8 cellular contexts compared by ENCODE assay signal in genomic region chr1:203627819-203628184, GRCh38. TPM values are rescaled to one million over a fixed set of nuclear protein-coding genes. Genes with fewer than 3 reads are reported as not detected.
DNase-seq lines count a peak whose midpoint lies in the region; ATAC-seq and TF ChIP-seq lines count a peak whose summit lies in the region.

No MANE protein-coding gene starts in this region.

- H3K9me3 Mint-ChIP-seq in activated CD8-positive, alpha-beta memory T cell treated with anti-CD3 and anti-CD28 coated beads, Interleukin-2, amount 10 ng/mL, durations not matched to agents 7 days and 5 days (ENCODE audit: low read depth), result no peaks in the 10 kb centered on the region
- no peaks in the 10 kb centered on the region for H3K9me3 Mint-ChIP-seq in type B pancreatic cell

- H3K4me3 Mint-ChIP-seq in activated CD8-positive, alpha-beta memory T cell treated with anti-CD3 and anti-CD28 coated beads, Interleukin-2, amount 10 ng/mL, durations not matched to agents 7 days and 5 days, result peak overlapping the region; percentile 97
- peak overlapping the region; percentile 99 for H3K4me3 Mint-ChIP-seq in type B pancreatic cell

- peaks cover 40% of the 10 kb centered on the region for H3K36me3 Mint-ChIP-seq in activated CD8-positive, alpha-beta memory T cell treated with anti-CD3 and anti-CD28 coated beads, Interleukin-2, amount 10 ng/mL, durations not matched to agents 7 days and 5 days
- H3K36me3 Mint-ChIP-seq in type B pancreatic cell, result peaks cover 10% of the 10 kb centered on the region

- no peak overlapping the region for H4K5ac ChIP-seq in mesendoderm (ENCODE audit: low read length)

- no peak overlapping the region for H4K8ac ChIP-seq in mesendoderm (ENCODE audit: low read depth, low read length)

- peak; percentile 60 for DNase-seq in activated CD8-positive, alpha-beta memory T cell treated with anti-CD3 and anti-CD28 coated beads, Interleukin-2, amount 10 ng/mL, durations not matched to agents 7 days and 5 days
- no peak for DNase-seq in activated CD8-positive, alpha-beta memory T cell treated with anti-CD3 and anti-CD28 coated beads, Interleukin-2, amount 50 U/mL, for 48 hours
- peak in 1 of 2 experiments; percentile 50 for DNase-seq in SJSA1 (ENCODE audit: low read depth in 1 of 2, low spot score in 2 of 2)
- peak; percentile 80 for DNase-seq in coronary artery (ENCODE audit: low spot score)
- no peak for DNase-seq in mesendoderm
- DNase-seq in type B pancreatic cell (ENCODE audit: extremely low spot score, unreplicated experiment), result no peak
- no peak for DNase-seq in NCI-H1694 (lab: John Stamatoyannopoulos, UW)

- H3K4me3 ChIP-seq in SJSA1 (peak overlapping the region; percentile 51), coronary artery (peak overlapping the region; percentile 93), mesendoderm (ENCODE audit: low read length) (peak overlapping the region; percentile 61)

- peak overlapping the region; percentile 39 for H3K18ac ChIP-seq in mesendoderm (ENCODE audit: low read length)

- peaks cover 63% of the 10 kb centered on the region for H3K4me1 Mint-ChIP-seq in activated CD8-positive, alpha-beta memory T cell treated with anti-CD3 and anti-CD28 coated beads, Interleukin-2, amount 10 ng/mL, durations not matched to agents 7 days and 5 days
- H3K4me1 Mint-ChIP-seq in type B pancreatic cell (ENCODE audit: unreplicated experiment), result peaks cover 50% of the 10 kb centered on the region

- WGBS in mesendoderm (ENCODE audit: extremely low coverage, insufficient coverage, low lambda C conversion rate), result no CpG with 5 or more reads among the region's 9 CpGs

- peaks cover 4% of the 10 kb centered on the region for H3K79me2 ChIP-seq in mesendoderm (ENCODE audit: control insufficient read depth, insufficient read depth, low read length)

- H3K36me3 ChIP-seq in SJSA1 (peaks cover 21% of the 10 kb centered on the region), mesendoderm (ENCODE audit: control insufficient read depth, insufficient read depth, low read length) (no peaks in the 10 kb centered on the region)

- TF ChIP-seq CTCF in coronary artery (IDR thresholded peaks at IDR 0.05), result no peak
- TF ChIP-seq CTCF in type B pancreatic cell (conservative IDR thresholded peaks at IDR 0.05), result no peak

- no peak overlapping the region for H2BK15ac ChIP-seq in mesendoderm (replicated peaks; ENCODE audit: low read depth)

- no peak overlapping the region for H2BK120ac ChIP-seq in mesendoderm (ENCODE audit: low read depth, low read length)

- H3K27ac Mint-ChIP-seq in activated CD8-positive, alpha-beta memory T cell treated with anti-CD3 and anti-CD28 coated beads, Interleukin-2, amount 10 ng/mL, durations not matched to agents 7 days and 5 days, result peak overlapping the region; percentile 87
- H3K27ac Mint-ChIP-seq in type B pancreatic cell, result peak overlapping the region; percentile 87

- CTCF ChIA-PET in activated CD8-positive, alpha-beta memory T cell treated with anti-CD3 and anti-CD28 coated beads, Interleukin-2, amount 10 ng/mL, durations not matched to agents 7 days and 5 days (lab: Charles Lee), result interaction anchor here (0.7 to 6.0 kb wide), 15 partner anchors 18 to 501 kb away, joined by 3 to 89 read pairs (median 6); partner anchors contain the start of gene LAX1

- peaks cover 53% of the 10 kb centered on the region for H3K4me1 ChIP-seq in SJSA1 (replicated peaks)
- H3K4me1 ChIP-seq in mesendoderm (ENCODE audit: control insufficient read depth, low read depth, low read length), result peaks cover 5% of the 10 kb centered on the region

- H3K27me3 ChIP-seq in SJSA1 (replicated peaks) (no peaks in the 10 kb centered on the region), mesendoderm (ENCODE audit: insufficient read depth, low read length, poor library complexity) (peaks cover 3% of the 10 kb centered on the region)

- H3K27ac ChIP-seq in SJSA1, result peak overlapping the region; percentile 52
- H3K27ac ChIP-seq in coronary artery, result peak overlapping the region; percentile 94 to 98
- H3K27ac ChIP-seq in mesendoderm (ENCODE audit: low read depth, low read length), result peak overlapping the region; percentile 10

- no peak overlapping the region for H2AK5ac ChIP-seq in mesendoderm (ENCODE audit: low read length)

- H3K4ac ChIP-seq in mesendoderm (ENCODE audit: low read depth, low read length), result no peak overlapping the region

- peak overlapping the region; percentile 78 for H3K9ac ChIP-seq in mesendoderm (ENCODE audit: low read length)

- peak overlapping the region; percentile 35 for H3K4me2 ChIP-seq in mesendoderm (ENCODE audit: low read length)

- H3K79me1 ChIP-seq in mesendoderm (ENCODE audit: low read length), result peaks cover 12% of the 10 kb centered on the region

- H3K9me3 ChIP-seq in SJSA1 (replicated peaks), result no peaks in the 10 kb centered on the region

- no peak for ATAC-seq in activated CD8-positive, alpha-beta memory T cell treated with anti-CD3 and anti-CD28 coated beads, Interleukin-2, amount 10 ng/mL, durations not matched to agents 7 days and 5 days
- ATAC-seq in GM18868 (IDR thresholded peaks at IDR 0.05; ENCODE audit: unreplicated experiment), result no peak

- no peak overlapping the region for H3K23ac ChIP-seq in mesendoderm (ENCODE audit: low read length)

- peak overlapping the region; percentile 3 for H2BK5ac ChIP-seq in mesendoderm (ENCODE audit: low read length)

- peak overlapping the region; percentile 85 for H3K56ac ChIP-seq in mesendoderm (ENCODE audit: low read length)

- H3K27me3 Mint-ChIP-seq in activated CD8-positive, alpha-beta memory T cell treated with anti-CD3 and anti-CD28 coated beads, Interleukin-2, amount 10 ng/mL, durations not matched to agents 7 days and 5 days, result no peaks in the 10 kb centered on the region
- H3K27me3 Mint-ChIP-seq in type B pancreatic cell, result no peaks in the 10 kb centered on the region

RNA-seq across cellular contexts. Expression of gene ATP2B4, which starts 1.2 kb away (rescaled TPM):
- 100 to 1,000 TPM in 1 of 2 experiments, 10 to 100 TPM in 1; 96.1 to 130 TPM for total RNA-seq in activated CD8-positive, alpha-beta memory T cell treated with anti-CD3 and anti-CD28 coated beads, Interleukin-2, amount 10 ng/mL, durations not matched to agents 7 days and 5 days
- 67.1 and 80.5 TPM in 2 replicates for total RNA-seq in SJSA1 (2014; rRNA removed; shearing (Covaris generic))
- polyA plus RNA-seq in mesendoderm (2013, experiment 1 of 2), result 9.3 TPM
- polyA plus RNA-seq in mesendoderm (2013, experiment 2 of 2), result 8.2 TPM
- total RNA-seq in type B pancreatic cell (ENCODE audit: low replicate concordance), result 89.6 and 91.6 TPM in 2 replicates

Comparison
In these comparisons a context has a peak if more than half of its experiments do, and no peak if none do; other contexts are left out.
1. DNase-seq: peak in activated CD8-positive, alpha-beta memory T cell treated with anti-CD3 and anti-CD28 coated beads, Interleukin-2, amount 10 ng/mL, durations not matched to agents 7 days and 5 days (single experiment) and coronary artery (single experiment); none in activated CD8-positive, alpha-beta memory T cell treated with anti-CD3 and anti-CD28 coated beads, Interleukin-2, amount 50 U/mL, for 48 hours (single experiment), mesendoderm (single experiment), type B pancreatic cell (single experiment) and NCI-H1694 (single experiment).
2. H3K27ac ChIP-seq: peak in every context shown above with its lines; median percentile 96 in coronary artery; 52 in SJSA1; 10 in mesendoderm.
3. Peak in every context shown above with its lines, with median percentiles within 50 percentile points of each other: H3K4me3 ChIP-seq.